In genomic region chr10:12605580-12606405, GRCh38 we compare ENCODE assay signal across 8 cellular contexts.
DNase-seq lines count a peak whose midpoint lies in the region; ATAC-seq and TF ChIP-seq lines count a peak whose summit lies in the region.

No MANE protein-coding gene starts in this region.

- CTCF ChIA-PET in PC-9 (lab: Charles Lee), result interaction anchor here (0.6 kb wide), 1 partner anchor 46 kb away, joined by 3 read pairs; no protein-coding TSS in a partner anchor

- H3K4me1 ChIP-seq in PC-9 (replicated peaks; ENCODE audit: insufficient read depth), result peaks cover 35% of the 10 kb centered on the region

- H3K27me3 ChIP-seq in PC-9 (ENCODE audit: insufficient read depth, low read depth), result no peaks in the 10 kb centered on the region

- no peak overlapping the region for H2AFZ ChIP-seq in PC-9

- no peak for TF ChIP-seq CTCF in AG10803 (conservative IDR thresholded peaks at IDR 0.05; ENCODE audit: low read length)
- no peak for TF ChIP-seq CTCF in PC-9 (conservative IDR thresholded peaks at IDR 0.05)

- POLR2A ChIA-PET in PC-9 (lab: Charles Lee; ENCODE audit: unreplicated experiment), result interaction anchor here (0.6 kb wide), 1 partner anchor 257 kb away, joined by 8 read pairs; no protein-coding TSS in a partner anchor

- ATAC-seq in GM19023 (IDR thresholded peaks at IDR 0.05; ENCODE audit: unreplicated experiment) (peak; percentile 71), HG03354 (IDR thresholded peaks at IDR 0.05; ENCODE audit: poor library complexity, severe bottlenecking, unreplicated experiment) (peak; percentile 85), left ventricle myocardium superior (peak; percentile 89)

- intact Hi-C loops in PC-9 (cut with micrococcal nuclease; ENCODE audit: unreplicated experiment), result no loop called here
- intact Hi-C loops in left ventricle myocardium superior (cut with micrococcal nuclease), result no loop called here

- no TSS peak for BruUV-seq in PC-9 (replicated peaks; lab: Mats Ljungman, UMichigan)

- H3K4me3 ChIP-seq in AG10803 (ENCODE audit: low read length), result peak overlapping the region; percentile 51
- peak overlapping the region; percentile 10; the same call in 1 of the 2 replicates for H3K4me3 ChIP-seq in PC-9

- no peaks in the 10 kb centered on the region for H4K20me1 ChIP-seq in PC-9 (ENCODE audit: insufficient read depth)

- peak; percentile 81 for DNase-seq in AG10803 (ENCODE audit: low read depth)
- DNase-seq in PC-9, result peak; percentile 81 to 89
- peak; percentile 52 for DNase-seq in activated naive CD4-positive, alpha-beta T cell treated with anti-CD3 and anti-CD28 coated beads, Interleukin-2, amount 50 U/mL, for 16 hours
- peak; percentile 68 for DNase-seq in left ventricle myocardium superior
- DNase-seq in stimulated activated CD4-positive, alpha-beta T cell treated with anti-CD3 and anti-CD28 coated beads, Interleukin-12 subunit alpha, Interleukin-12 subunit beta, amount 100 ng/mL, for 24 hours (ENCODE audit: low read depth in 2 of 2), result peak; percentile 8 to 33
- DNase-seq in mesenteric fat pad (ENCODE audit: low spot score), result no peak

- no peaks in the 10 kb centered on the region for H3K36me3 ChIP-seq in PC-9 (ENCODE audit: low read depth)

- no peaks in the 10 kb centered on the region for H3K9me2 ChIP-seq in PC-9 (ENCODE audit: insufficient read depth)

- no peaks in the 10 kb centered on the region for H3K9me3 ChIP-seq in PC-9 (ENCODE audit: insufficient read depth, low read depth)

- H3K27ac ChIP-seq in PC-9, result peak overlapping the region; percentile 51

- peaks cover 19% of the 10 kb centered on the region for H3F3A ChIP-seq in PC-9 (ENCODE audit: insufficient read depth, low read depth)

- no peaks in the 10 kb centered on the region for H3K79me2 ChIP-seq in PC-9 (ENCODE audit: low read depth)

- H3K4me2 ChIP-seq in PC-9, result peak overlapping the region; percentile 62
